In genomic region chr6:74568851-74569250, GRCh38 we compare ENCODE assay signal across 21 cellular contexts.
A peak's percentile ranks its signal among the peaks of the same experiment; 100 is the strongest.
DNase-seq lines count a peak whose midpoint lies in the region; ATAC-seq and TF ChIP-seq lines count a peak whose summit lies in the region.
"Had no signal": no experiment of that assay in that cellular context is flagged by ENCODE, and none has a peak within 500 bp of the region (broad histone marks: within the 10 kb centered on the region; RNA-seq: fewer than 3 reads in every experiment).

No MANE protein-coding gene starts in this region.

- no peaks in the 10 kb centered on the region for H3K27me3 ChIP-seq in IMR-90 (ENCODE audit: control insufficient read depth, insufficient read depth, low read length)

- H2BK15ac ChIP-seq in IMR-90 (ENCODE audit: low read depth, low read length): no peak overlapping the region

- H3K36me3 ChIP-seq in IMR-90 (ENCODE audit: control insufficient read depth, insufficient read depth, low read length): no peaks in the 10 kb centered on the region

- no CpG with 5 or more reads among the region's 6 CpGs for WGBS in IMR-90 (ENCODE audit: extremely low coverage in 2 of 2, insufficient read length in 1 of 2), 2 experiments

- POLR2A ChIA-PET in IMR-90 (lab: Charles Lee; ENCODE audit: unreplicated experiment): no interaction called here

- H3K4ac ChIP-seq in IMR-90 (ENCODE audit: low read depth, low read length): no peak overlapping the region

- H3K79me1 ChIP-seq in IMR-90 (ENCODE audit: low read depth in 1 of 2, low read length in 2 of 2): no peaks in the 10 kb centered on the region

- no peak overlapping the region for H4K5ac ChIP-seq in IMR-90 (ENCODE audit: low read depth, low read length)

- no peak overlapping the region for H3K14ac ChIP-seq in IMR-90 (replicated peaks; ENCODE audit: low read depth, low read length)

- dilution Hi-C loops in IMR-90 (cut with HindIII; ENCODE audit: low sequenced_read_pairs, unreplicated experiment): no loop called here

- no peaks in the 10 kb centered on the region for H4K20me1 ChIP-seq in IMR-90 (ENCODE audit: insufficient read depth, low read length)

- no TSS peak for BruUV-seq in IMR-90 (replicated peaks; lab: Mats Ljungman, UMichigan)

- no peak overlapping the region for H3K4me3 ChIP-seq in IMR-90 (ENCODE audit: insufficient read depth, low read depth, low read length)
- H3K4me3 ChIP-seq in skeletal muscle cell (ENCODE audit: low read depth, low read length): no peak overlapping the region
- no peak overlapping the region for H3K4me3 ChIP-seq in coronary artery
- H3K4me3 ChIP-seq: A549 had no signal

- no peak overlapping the region for H3K18ac ChIP-seq in IMR-90 (ENCODE audit: low read depth, low read length)

- no peak overlapping the region for H2AK5ac ChIP-seq in IMR-90 (ENCODE audit: low read depth, low read length)

- H3K4me2 ChIP-seq in IMR-90 (ENCODE audit: low read depth, low read length): no peak overlapping the region
- H3K4me2 ChIP-seq: A549, KMS-11 had no signal

- no peak overlapping the region for H3K9ac ChIP-seq in IMR-90 (ENCODE audit: low read depth, low read length)
- H3K9ac ChIP-seq: KMS-11 had no signal

- no peak for ATAC-seq in IMR-90 (ENCODE audit: low read depth)
- ATAC-seq: A549, PC-3 had no signal

- no peak overlapping the region for H2AK9ac ChIP-seq in IMR-90 (replicated peaks; ENCODE audit: low read depth, low read length, poor library complexity)

- CTCF ChIA-PET in IMR-90 (lab: Yijun Ruan, JAX): interaction anchor here (1.1 kb wide), 1 partner anchor 15 kb away, joined by 3 read pairs; no protein-coding TSS in a partner anchor

- DNase-seq in IMR-90 (peak; percentile 68), dedifferentiated amniotic fluid mesenchymal stem cell (ENCODE audit: extremely low spot score) (peak; percentile 43), glomerular endothelial cell (ENCODE audit: extremely low read depth, low read depth, low spot score) (peak; percentile 56), skeletal muscle cell (ENCODE audit: low read depth) (peak; percentile 51), cortex of kidney (lab: John Stamatoyannopoulos, UW) (no peak), coronary artery (ENCODE audit: low spot score) (no peak), NCI-H226 (no peak), G401 (ENCODE audit: low spot score) (no peak)
- DNase-seq: C1 segment of cervical spinal cord; CD8-positive, alpha-beta memory T cell; DMS53; MV-4-11; NCI-H1417; NCI-H187; NCI-H2227 treated with DMSO at 0.1 percent for 48 hours; NCI-H524; PC-3; RPMI8226; SIG-M5 had no signal

- no peak overlapping the region for H2BK5ac ChIP-seq in IMR-90 (ENCODE audit: low read depth, low read length, poor library complexity, severe bottlenecking)

- H3K4me1 ChIP-seq in IMR-90 (ENCODE audit: control insufficient read depth, insufficient read depth, low read length): no peaks in the 10 kb centered on the region
- H3K4me1 ChIP-seq: A549 had no signal

- H3K56ac ChIP-seq in IMR-90 (ENCODE audit: extremely low read depth, insufficient read depth, low read length): no peak overlapping the region

- H2BK120ac ChIP-seq in IMR-90 (ENCODE audit: low read depth, low read length): no peak overlapping the region

- TF ChIP-seq CTCF in IMR-90 (conservative IDR thresholded peaks at IDR 0.05; ENCODE audit: low read depth, low read length): no peak
- no peak for TF ChIP-seq CTCF in coronary artery (IDR thresholded peaks at IDR 0.05)

- intact Hi-C loops in IMR-90 (cut with micrococcal nuclease): no loop called here

- H3K9me1 ChIP-seq in IMR-90 (ENCODE audit: insufficient read depth, low read length): no peaks in the 10 kb centered on the region

- no peak for TF ChIP-seq POLR2A in IMR-90 (IDR thresholded peaks at IDR 0.05; ENCODE audit: low read depth, low read length)

- H3K23ac ChIP-seq in IMR-90 (ENCODE audit: low read depth, low read length): no peak overlapping the region

- H3K9me3 ChIP-seq in IMR-90 (ENCODE audit: control insufficient read depth, insufficient read depth, low read length): no peaks in the 10 kb centered on the region
- H3K9me3 ChIP-seq: A549 had no signal

- H4K91ac ChIP-seq in IMR-90 (ENCODE audit: insufficient read depth, low read depth, low read length): no peak overlapping the region

- no peak overlapping the region for H4K8ac ChIP-seq in IMR-90 (ENCODE audit: low read depth in 2 of 2, low read length in 2 of 2)

- H3K27ac ChIP-seq in IMR-90 (ENCODE audit: insufficient read depth, low read length): no peak overlapping the region
- H3K27ac ChIP-seq in coronary artery: no peak overlapping the region
- H3K27ac ChIP-seq: A549, KMS-11 had no signal

- TF ChIP-seq RAD21 in IMR-90 (IDR thresholded peaks at IDR 0.05; ENCODE audit: low read length): no peak

- H2BK20ac ChIP-seq in IMR-90 (ENCODE audit: low read depth, low read length): no peak overlapping the region

- H2AFZ ChIP-seq in IMR-90 (replicated peaks; ENCODE audit: low read length, poor library complexity): no peak overlapping the region

- in situ Hi-C loops in IMR-90 (cut with MboI; ENCODE audit: low sequenced_read_pairs): no loop called here
- in situ Hi-C loops in G401 (cut with HindIII; ENCODE audit: low sequenced_read_pairs): no loop called here

TF ChIP-seq in IMR-90, 13 proteins besides CTCF, POLR2A, EP300 and RAD21:
- TF ChIP-seq FOS (IDR thresholded peaks at IDR 0.05; ENCODE audit: low read depth, low read length) (no peak), ELK1 (IDR thresholded peaks at IDR 0.05; ENCODE audit: borderline replicate concordance, low read depth, low read length) (no peak), MAZ (IDR thresholded peaks at IDR 0.05; ENCODE audit: borderline replicate concordance, low read depth, low read length) (no peak), CHD1 (IDR thresholded peaks at IDR 0.05; ENCODE audit: low read depth, low read length) (no peak), MXI1 (IDR thresholded peaks at IDR 0.05; ENCODE audit: borderline replicate concordance, low read depth, low read length) (no peak), USF2 (IDR thresholded peaks at IDR 0.05; ENCODE audit: low read depth, low read length) (no peak), RCOR1 (IDR thresholded peaks at IDR 0.05; ENCODE audit: insufficient replicate concordance, low read length) (no peak), CEBPB (IDR thresholded peaks at IDR 0.05; ENCODE audit: low read depth, low read length) (no peak), MAFK (IDR thresholded peaks at IDR 0.05; ENCODE audit: low read depth, low read length) (no peak), SMC3 (IDR thresholded peaks at IDR 0.05; ENCODE audit: low read depth, low read length) (no peak), RFX5 (IDR thresholded peaks at IDR 0.05; ENCODE audit: low read depth, low read length) (no peak), BHLHE40 (IDR thresholded peaks at IDR 0.05; ENCODE audit: low read depth, low read length) (no peak), NFE2L2 (IDR thresholded peaks at IDR 0.05; ENCODE audit: low read depth, low read length) (no peak)

Comparison
In these comparisons a context has a peak if more than half of its experiments do, and no peak if none do; other contexts are left out.
1. DNase-seq: peak in IMR-90 (single experiment), dedifferentiated amniotic fluid mesenchymal stem cell (single experiment), glomerular endothelial cell (single experiment) and skeletal muscle cell (single experiment); none in cortex of kidney (single experiment), coronary artery (single experiment), NCI-H226 (single experiment) and G401 (single experiment).